23 cellular contexts compared by ENCODE assay signal in genomic region chr20:53133134-53133533, GRCh38.
"Had no signal": no experiment of that assay in that cellular context is flagged by ENCODE, and none has a peak within 500 bp of the region (broad histone marks: within the 10 kb centered on the region; RNA-seq: fewer than 3 reads in every experiment).

No MANE protein-coding gene starts in this region.

- H3K27ac ChIP-seq: brain microvascular endothelial cell, foreskin keratinocyte, right lobe of liver, skin epidermis, transverse colon, vagina, WERI-Rb-1 had no signal

- H3K4me1 Mint-ChIP-seq: naive B cell; stimulated activated effector memory CD8-positive, alpha-beta T cell treated with anti-CD3 and anti-CD28 coated beads, Interleukin-12 subunit alpha, Interleukin-12 subunit beta, amount 100 ng/mL, for 72 hours had no signal

- H3K9me3 Mint-ChIP-seq: activated naive CD4-positive, alpha-beta T cell treated with anti-CD3 and anti-CD28 coated beads, Interleukin-2, amount 10 ng/mL, durations not matched to agents 7 days and 5 days; naive B cell; neural crest cell; stimulated activated effector memory CD8-positive, alpha-beta T cell treated with anti-CD3 and anti-CD28 coated beads, Interleukin-12 subunit alpha, Interleukin-12 subunit beta, amount 100 ng/mL, for 72 hours; stimulated activated naive CD8-positive, alpha-beta T cell treated with anti-CD3 and anti-CD28 coated beads, Interleukin-15, amount 100 ng/mL, for 72 hours; T-helper 2 cell treated with Interferon-gamma antibody and Interleukin-4, amounts not matched to agents 5 μg/mL and 100 μg/mL, for 36 hours had no signal

- H3K9me3 ChIP-seq: right lobe of liver, transverse colon, vagina had no signal

- H3K36me3 Mint-ChIP-seq: activated naive CD4-positive, alpha-beta T cell treated with anti-CD3 and anti-CD28 coated beads, Interleukin-2, amount 10 ng/mL, durations not matched to agents 7 days and 5 days; naive B cell; stimulated activated effector memory CD8-positive, alpha-beta T cell treated with anti-CD3 and anti-CD28 coated beads, Interleukin-12 subunit alpha, Interleukin-12 subunit beta, amount 100 ng/mL, for 72 hours had no signal

- H3K4me1 ChIP-seq: foreskin keratinocyte, right lobe of liver, transverse colon, vagina had no signal

- H3K27me3 Mint-ChIP-seq: activated naive CD4-positive, alpha-beta T cell treated with anti-CD3 and anti-CD28 coated beads, Interleukin-2, amount 10 ng/mL, durations not matched to agents 7 days and 5 days had no signal

- H3K4me3 ChIP-seq: lung, right lobe of liver, skin epidermis, transverse colon, vagina had no signal

- H3K27ac Mint-ChIP-seq: activated naive CD4-positive, alpha-beta T cell treated with anti-CD3 and anti-CD28 coated beads, Interleukin-2, amount 10 ng/mL, durations not matched to agents 7 days and 5 days; stimulated activated effector memory CD8-positive, alpha-beta T cell treated with anti-CD3 and anti-CD28 coated beads, Interleukin-12 subunit alpha, Interleukin-12 subunit beta, amount 100 ng/mL, for 72 hours; stimulated activated naive CD8-positive, alpha-beta T cell treated with anti-CD3 and anti-CD28 coated beads, Interleukin-15, amount 100 ng/mL, for 72 hours; T-helper 2 cell treated with Interferon-gamma antibody and Interleukin-4, amounts not matched to agents 5 μg/mL and 100 μg/mL, for 36 hours had no signal

- ATAC-seq: foreskin keratinocyte; left lobe of liver; right lobe of liver; stimulated activated effector memory CD8-positive, alpha-beta T cell treated with anti-CD3 and anti-CD28 coated beads, Interleukin-12 subunit alpha, Interleukin-12 subunit beta, amount 100 ng/mL, for 72 hours; stimulated activated naive CD8-positive, alpha-beta T cell treated with anti-CD3 and anti-CD28 coated beads, Interleukin-15, amount 100 ng/mL, for 72 hours had no signal

- DNase-seq: activated CD4-positive, CD25-positive, alpha-beta regulatory T cell treated with anti-CD3 and anti-CD28 coated beads, Interleukin-2, amount 50 U/mL, for 72 hours; activated naive CD4-positive, alpha-beta T cell treated with anti-CD3 and anti-CD28 coated beads, Interleukin-2, amount 10 ng/mL, durations not matched to agents 7 days and 5 days; activated T-cell treated with anti-CD3 and anti-CD28 coated beads, Interleukin-2, amount 50 U/mL, for 1 hour; aorta; brain microvascular endothelial cell; central memory CD4-positive, alpha-beta T cell; effector memory CD4-positive, alpha-beta T cell; foreskin keratinocyte; kidney; naive B cell; occipital lobe; right lobe of liver; stimulated activated CD4-positive, alpha-beta T cell treated with anti-CD3 and anti-CD28 coated beads, Interleukin-2, amount 100 ng/mL, for 24 hours; stimulated activated naive CD8-positive, alpha-beta T cell treated with anti-CD3 and anti-CD28 coated beads, Interleukin-15, amount 100 ng/mL, for 72 hours; transverse colon; WERI-Rb-1 had no signal

- H3K36me3 ChIP-seq: brain microvascular endothelial cell, right lobe of liver, transverse colon, vagina, WERI-Rb-1 had no signal

- H3K27me3 ChIP-seq: brain microvascular endothelial cell, foreskin keratinocyte, right lobe of liver, transverse colon, vagina had no signal

- H3K4me3 Mint-ChIP-seq: activated naive CD4-positive, alpha-beta T cell treated with anti-CD3 and anti-CD28 coated beads, Interleukin-2, amount 10 ng/mL, durations not matched to agents 7 days and 5 days; naive B cell; neural crest cell; stimulated activated effector memory CD8-positive, alpha-beta T cell treated with anti-CD3 and anti-CD28 coated beads, Interleukin-12 subunit alpha, Interleukin-12 subunit beta, amount 100 ng/mL, for 72 hours; stimulated activated naive CD8-positive, alpha-beta T cell treated with anti-CD3 and anti-CD28 coated beads, Interleukin-15, amount 100 ng/mL, for 72 hours; T-helper 2 cell treated with Interferon-gamma antibody and Interleukin-4, amounts not matched to agents 5 μg/mL and 100 μg/mL, for 36 hours had no signal
